Comparison of ENCODE assay signal across 13 cellular contexts in genomic region chr18:56715121-56715520, GRCh38.
DNase-seq lines count a peak whose midpoint lies in the region; ATAC-seq, FAIRE-seq and TF ChIP-seq lines count a peak whose summit lies in the region.
"Had no signal": no experiment of that assay in that cellular context is flagged by ENCODE, and none has a peak within 500 bp of the region (broad histone marks: within the 10 kb centered on the region; RNA-seq: fewer than 3 reads in every experiment).

No MANE protein-coding gene starts in this region.

- H3K9me3 ChIP-seq in astrocyte (ENCODE audit: insufficient read depth, low read depth, low read length), result no peaks in the 10 kb centered on the region
- H3K9me3 ChIP-seq: BLaER1 treated with 17β-estradiol and CSF1 and Interleukin-3, amounts not matched to agents 10 nM and 100 nM; HAP-1 had no signal

- no peaks in the 10 kb centered on the region for H3K79me2 ChIP-seq in astrocyte (ENCODE audit: insufficient read depth, low read length)

- no peak overlapping the region for H3K4me2 ChIP-seq in astrocyte (ENCODE audit: low read length)
- H3K4me2 ChIP-seq: BLaER1 treated with 17β-estradiol and CSF1 and Interleukin-3, amounts not matched to agents 10 nM and 100 nM had no signal

- H3K9ac ChIP-seq in astrocyte (ENCODE audit: low read length), result no peak overlapping the region
- H3K9ac ChIP-seq: BLaER1 treated with 17β-estradiol and CSF1 and Interleukin-3, amounts not matched to agents 10 nM and 100 nM had no signal

- H4K20me1 ChIP-seq in astrocyte (ENCODE audit: insufficient read depth, low read length), result no peaks in the 10 kb centered on the region
- H4K20me1 ChIP-seq: BLaER1 treated with 17β-estradiol and CSF1 and Interleukin-3, amounts not matched to agents 10 nM and 100 nM had no signal

- no peaks in the 10 kb centered on the region for H3K27me3 Mint-ChIP-seq in astrocyte (ENCODE audit: low read depth, unreplicated experiment)
- H3K27me3 Mint-ChIP-seq: CD4-positive, alpha-beta T cell had no signal

- H3K4me3 ChIP-seq in astrocyte (ENCODE audit: insufficient read depth, low read depth, low read length) (no peak overlapping the region), fibroblast of pulmonary artery (replicated peaks; ENCODE audit: low read depth, low read length) (no peak overlapping the region)
- H3K4me3 ChIP-seq: BLaER1 treated with 17β-estradiol and CSF1 and Interleukin-3, amounts not matched to agents 10 nM and 100 nM; HAP-1 had no signal

- H3K4me3 Mint-ChIP-seq in astrocyte (ENCODE audit: unreplicated experiment), result no peak overlapping the region
- H3K4me3 Mint-ChIP-seq: CD4-positive, alpha-beta T cell had no signal

- no peak overlapping the region for H3K27ac Mint-ChIP-seq in astrocyte (ENCODE audit: unreplicated experiment)
- H3K27ac Mint-ChIP-seq: CD4-positive, alpha-beta T cell had no signal

- FAIRE-seq in astrocyte (lab: Jason Lieb, UNC), result peak; percentile 64
- FAIRE-seq: GM12891, H1 had no signal

- peaks cover 2% of the 10 kb centered on the region for H3K36me3 Mint-ChIP-seq in astrocyte (ENCODE audit: low read depth, unreplicated experiment)

- H3K27me3 ChIP-seq in astrocyte (ENCODE audit: insufficient read depth, low read length), result no peaks in the 10 kb centered on the region
- H3K27me3 ChIP-seq: BLaER1 treated with 17β-estradiol and CSF1 and Interleukin-3, amounts not matched to agents 10 nM and 100 nM had no signal

- no peaks in the 10 kb centered on the region for H3K4me1 ChIP-seq in astrocyte (ENCODE audit: insufficient read depth, low read length)
- H3K4me1 ChIP-seq: BLaER1 treated with 17β-estradiol and CSF1 and Interleukin-3, amounts not matched to agents 10 nM and 100 nM; HAP-1 had no signal

- TF ChIP-seq CTCF in astrocyte (IDR thresholded peaks at IDR 0.05; ENCODE audit: insufficient read depth, low read depth, low read length) (no peak), fibroblast of pulmonary artery (IDR thresholded peaks at IDR 0.05; ENCODE audit: low read length, missing control alignments) (no peak)

- H3K4me1 Mint-ChIP-seq in astrocyte (ENCODE audit: low read depth, unreplicated experiment), result peaks cover 10% of the 10 kb centered on the region

- DNase-seq in HS-27A (ENCODE audit: low read depth) (peak; percentile 1), astrocyte (ENCODE audit: low read depth) (peak; percentile 1), fibroblast of pulmonary artery (ENCODE audit: low read depth) (peak; percentile 6), inferior parietal cortex (ENCODE audit: extremely low spot score) (no peak), NCI-H226 (no peak)
- DNase-seq: Calu3; CD4-positive, alpha-beta T cell; DMS 273 treated with DMSO at 0.1 percent for 48 hours had no signal

- no peak for ATAC-seq in HG03354 (IDR thresholded peaks at IDR 0.05; ENCODE audit: poor library complexity, severe bottlenecking, unreplicated experiment)

- H3K9me3 Mint-ChIP-seq in astrocyte (ENCODE audit: unreplicated experiment), result no peaks in the 10 kb centered on the region
- H3K9me3 Mint-ChIP-seq: CD4-positive, alpha-beta T cell had no signal

- H2AFZ ChIP-seq in astrocyte (ENCODE audit: low read depth, low read length), result no peak overlapping the region

- H3K36me3 ChIP-seq in astrocyte (ENCODE audit: insufficient read depth, low read length), result no peaks in the 10 kb centered on the region
- H3K36me3 ChIP-seq: HAP-1 had no signal

- H3K27ac ChIP-seq in astrocyte (ENCODE audit: low read depth, low read length), result no peak overlapping the region
- H3K27ac ChIP-seq: BLaER1 treated with 17β-estradiol and CSF1 and Interleukin-3, amounts not matched to agents 10 nM and 100 nM had no signal

Comparison
In these comparisons a context has a peak if more than half of its experiments do, and no peak if none do; other contexts are left out.
1. DNase-seq: peak in HS-27A (single experiment), astrocyte (single experiment) and fibroblast of pulmonary artery (single experiment); none in inferior parietal cortex (single experiment) and NCI-H226 (single experiment).